In genomic region chr10:93697207-93697606, GRCh38 we compare ENCODE assay signal across 1 cellular context.
TF ChIP-seq lines count a peak whose summit lies in the region.

No MANE protein-coding gene starts in this region.

TF ChIP-seq in WTC11, 78 proteins besides CTCF, POLR2A, EP300 and RAD21 (continued from another document):
- TF ChIP-seq, protein P1, sequence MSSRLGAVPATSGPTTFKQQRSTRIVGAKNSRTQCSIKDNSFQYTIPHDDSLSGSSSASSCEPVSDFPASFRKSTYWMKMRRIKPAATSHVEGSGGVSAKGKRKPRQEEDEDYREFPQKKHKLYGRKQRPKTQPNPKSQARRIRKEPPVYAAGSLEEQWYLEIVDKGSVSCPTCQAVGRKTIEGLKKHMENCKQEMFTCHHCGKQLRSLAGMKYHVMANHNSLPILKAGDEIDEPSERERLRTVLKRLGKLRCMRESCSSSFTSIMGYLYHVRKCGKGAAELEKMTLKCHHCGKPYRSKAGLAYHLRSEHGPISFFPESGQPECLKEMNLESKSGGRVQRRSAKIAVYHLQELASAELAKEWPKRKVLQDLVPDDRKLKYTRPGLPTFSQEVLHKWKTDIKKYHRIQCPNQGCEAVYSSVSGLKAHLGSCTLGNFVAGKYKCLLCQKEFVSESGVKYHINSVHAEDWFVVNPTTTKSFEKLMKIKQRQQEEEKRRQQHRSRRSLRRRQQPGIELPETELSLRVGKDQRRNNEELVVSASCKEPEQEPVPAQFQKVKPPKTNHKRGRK (CRISPR knock-in tag; IDR thresholded peaks at IDR 0.05; ENCODE audit: borderline replicate concordance) = no peak
- TF ChIP-seq RELA (CRISPR knock-in tag; IDR thresholded peaks at IDR 0.05; ENCODE audit: borderline replicate concordance) (no peak), ATF1 (CRISPR knock-in tag; IDR thresholded peaks at IDR 0.05) (no peak), NFYB (CRISPR knock-in tag; conservative IDR thresholded peaks at IDR 0.05; ENCODE audit: low read depth) (no peak), GTF2I (CRISPR knock-in tag; conservative IDR thresholded peaks at IDR 0.05) (no peak)
- TF ChIP-seq, protein P2, sequence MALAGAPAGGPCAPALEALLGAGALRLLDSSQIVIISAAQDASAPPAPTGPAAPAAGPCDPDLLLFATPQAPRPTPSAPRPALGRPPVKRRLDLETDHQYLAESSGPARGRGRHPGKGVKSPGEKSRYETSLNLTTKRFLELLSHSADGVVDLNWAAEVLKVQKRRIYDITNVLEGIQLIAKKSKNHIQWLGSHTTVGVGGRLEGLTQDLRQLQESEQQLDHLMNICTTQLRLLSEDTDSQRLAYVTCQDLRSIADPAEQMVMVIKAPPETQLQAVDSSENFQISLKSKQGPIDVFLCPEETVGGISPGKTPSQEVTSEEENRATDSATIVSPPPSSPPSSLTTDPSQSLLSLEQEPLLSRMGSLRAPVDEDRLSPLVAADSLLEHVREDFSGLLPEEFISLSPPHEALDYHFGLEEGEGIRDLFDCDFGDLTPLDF (CRISPR knock-in tag; IDR thresholded peaks at IDR 0.05) = no peak
- TF ChIP-seq, protein P3, sequence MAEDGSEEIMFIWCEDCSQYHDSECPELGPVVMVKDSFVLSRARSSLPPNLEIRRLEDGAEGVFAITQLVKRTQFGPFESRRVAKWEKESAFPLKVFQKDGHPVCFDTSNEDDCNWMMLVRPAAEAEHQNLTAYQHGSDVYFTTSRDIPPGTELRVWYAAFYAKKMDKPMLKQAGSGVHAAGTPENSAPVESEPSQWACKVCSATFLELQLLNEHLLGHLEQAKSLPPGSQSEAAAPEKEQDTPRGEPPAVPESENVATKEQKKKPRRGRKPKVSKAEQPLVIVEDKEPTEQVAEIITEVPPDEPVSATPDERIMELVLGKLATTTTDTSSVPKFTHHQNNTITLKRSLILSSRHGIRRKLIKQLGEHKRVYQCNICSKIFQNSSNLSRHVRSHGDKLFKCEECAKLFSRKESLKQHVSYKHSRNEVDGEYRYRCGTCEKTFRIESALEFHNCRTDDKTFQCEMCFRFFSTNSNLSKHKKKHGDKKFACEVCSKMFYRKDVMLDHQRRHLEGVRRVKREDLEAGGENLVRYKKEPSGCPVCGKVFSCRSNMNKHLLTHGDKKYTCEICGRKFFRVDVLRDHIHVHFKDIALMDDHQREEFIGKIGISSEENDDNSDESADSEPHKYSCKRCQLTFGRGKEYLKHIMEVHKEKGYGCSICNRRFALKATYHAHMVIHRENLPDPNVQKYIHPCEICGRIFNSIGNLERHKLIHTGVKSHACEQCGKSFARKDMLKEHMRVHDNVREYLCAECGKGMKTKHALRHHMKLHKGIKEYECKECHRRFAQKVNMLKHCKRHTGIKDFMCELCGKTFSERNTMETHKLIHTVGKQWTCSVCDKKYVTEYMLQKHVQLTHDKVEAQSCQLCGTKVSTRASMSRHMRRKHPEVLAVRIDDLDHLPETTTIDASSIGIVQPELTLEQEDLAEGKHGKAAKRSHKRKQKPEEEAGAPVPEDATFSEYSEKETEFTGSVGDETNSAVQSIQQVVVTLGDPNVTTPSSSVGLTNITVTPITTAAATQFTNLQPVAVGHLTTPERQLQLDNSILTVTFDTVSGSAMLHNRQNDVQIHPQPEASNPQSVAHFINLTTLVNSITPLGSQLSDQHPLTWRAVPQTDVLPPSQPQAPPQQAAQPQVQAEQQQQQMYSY (CRISPR knock-in tag; IDR thresholded peaks at IDR 0.05) = no peak
